Comparison of ENCODE assay signal across 18 cellular contexts in the genomic region with DNA sequence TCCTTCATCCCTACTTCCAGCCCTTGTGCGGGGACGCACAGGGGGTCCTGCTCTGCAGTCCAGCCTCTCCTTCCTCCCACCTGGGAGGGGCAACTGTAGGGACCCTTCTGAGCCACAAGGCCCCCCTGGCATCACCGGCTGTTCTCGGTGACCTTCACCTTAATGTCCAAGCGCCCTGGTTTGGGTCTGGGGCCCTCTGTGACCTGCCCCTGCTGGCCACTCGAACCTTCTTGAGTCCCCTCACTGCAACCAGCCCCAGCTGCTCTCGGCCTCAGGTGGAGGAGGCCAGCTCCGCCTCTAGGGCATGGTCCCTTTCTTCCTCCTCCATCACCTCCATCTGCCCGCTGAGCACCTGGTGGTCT. TPM values are rescaled to one million over a fixed set of nuclear protein-coding genes. Genes with fewer than 3 reads are reported as not detected.
DNase-seq lines count a peak whose midpoint lies in the region; ATAC-seq and TF ChIP-seq lines count a peak whose summit lies in the region.
"Had no signal": no experiment of that assay in that cellular context is flagged by ENCODE, and none has a peak within 500 bp of the region (broad histone marks: within the 10 kb centered on the region; RNA-seq: fewer than 3 reads in every experiment).

No MANE protein-coding gene starts in this region.

- no peak overlapping the region for H2BK120ac ChIP-seq in mesenchymal stem cell (ENCODE audit: low read depth, low read length)

- no peaks in the 10 kb centered on the region for H3K27me3 ChIP-seq in breast epithelium
- no peaks in the 10 kb centered on the region for H3K27me3 ChIP-seq in mesenchymal stem cell (ENCODE audit: control insufficient read depth in 1 of 2, insufficient read depth in 1 of 2, low read length in 2 of 2)
- H3K27me3 ChIP-seq in tibial artery: no peaks in the 10 kb centered on the region
- H3K27me3 ChIP-seq: brain microvascular endothelial cell, upper lobe of left lung had no signal

- H3K9me3 Mint-ChIP-seq in MCF 10A (ENCODE audit: unreplicated experiment): no peaks in the 10 kb centered on the region
- H3K9me3 Mint-ChIP-seq in mesothelial cell of epicardium: no peaks in the 10 kb centered on the region
- H3K9me3 Mint-ChIP-seq: activated naive CD8-positive, alpha-beta T cell treated with anti-CD3 and anti-CD28 coated beads, Interleukin-2, amount 50 U/mL, for 24 hours; HFFc6; naive thymus-derived CD4-positive, alpha-beta T cell had no signal

- no peak overlapping the region for H2BK15ac ChIP-seq in mesenchymal stem cell (ENCODE audit: low read depth, poor library complexity, severe bottlenecking)

- no peak overlapping the region for H3K14ac ChIP-seq in mesenchymal stem cell (ENCODE audit: low read length in 2 of 2)

- H3K4me1 ChIP-seq in breast epithelium (peaks cover 8 to 10% of the 10 kb centered on the region in 2 donors), mesenchymal stem cell (ENCODE audit: control insufficient read depth, insufficient read depth, low read depth, low read length) (peaks cover 24% of the 10 kb centered on the region), tibial artery (peaks cover 5 to 48% (median 45%) of the 10 kb centered on the region in 4 donors)

- no peak overlapping the region for H3K4me3 Mint-ChIP-seq in MCF 10A (ENCODE audit: unreplicated experiment)
- H3K4me3 Mint-ChIP-seq in mesothelial cell of epicardium: no peak overlapping the region
- H3K4me3 Mint-ChIP-seq: activated CD4-positive, alpha-beta T cell treated with anti-CD3 and anti-CD28 coated beads for 36 hours; activated naive CD8-positive, alpha-beta T cell treated with anti-CD3 and anti-CD28 coated beads, Interleukin-2, amount 50 U/mL, for 24 hours; HFFc6 had no signal

- DNase-seq in breast epithelium (ENCODE audit: low spot score in 2 of 2): peak; percentile 17 to 49
- no peak for DNase-seq in MCF 10A (ENCODE audit: unreplicated experiment)
- no peak for DNase-seq in mesenchymal stem cell
- peak; percentile 21 to 69 for DNase-seq in tibial artery
- DNase-seq in activated CD4-positive, alpha-beta T cell treated with anti-CD3 and anti-CD28 coated beads for 48 hours: no peak
- DNase-seq in mesothelial cell of epicardium (ENCODE audit: low spot score in 2 of 2, unreplicated experiment in 2 of 2): no peak
- DNase-seq: NCI-H1105 had no signal

- H4K91ac ChIP-seq in mesenchymal stem cell (ENCODE audit: low read length): no peak overlapping the region

- H3K9me3 ChIP-seq in breast epithelium: no peaks in the 10 kb centered on the region
- H3K9me3 ChIP-seq in mesenchymal stem cell (ENCODE audit: control insufficient read depth, low read length): no peaks in the 10 kb centered on the region
- no peaks in the 10 kb centered on the region for H3K9me3 ChIP-seq in tibial artery
- H3K9me3 ChIP-seq: upper lobe of left lung had no signal

- POLR2A ChIA-PET in MCF 10A (lab: Yijun Ruan, JAX): interaction anchor here (0.6 kb wide), 1 partner anchor 1086 kb away, joined by 3 read pairs; no protein-coding TSS in a partner anchor

- peaks cover 37% of the 10 kb centered on the region for H3K4me1 Mint-ChIP-seq in MCF 10A (ENCODE audit: insufficient read depth, unreplicated experiment)
- H3K4me1 Mint-ChIP-seq in mesothelial cell of epicardium: peaks cover 10% of the 10 kb centered on the region

- peak overlapping the region; percentile 69 for H3K9ac ChIP-seq in mesenchymal stem cell (ENCODE audit: low read length)
- H3K9ac ChIP-seq: parathyroid adenoma had no signal

- ATAC-seq in GM19452 (IDR thresholded peaks at IDR 0.05; ENCODE audit: unreplicated experiment): no peak

- 70% methylated on average over 9 of the region's 9 CpGs for WGBS in mesenchymal stem cell

- H2BK12ac ChIP-seq in mesenchymal stem cell (ENCODE audit: low read length in 2 of 2): no peak overlapping the region

- no peak overlapping the region for H2AK5ac ChIP-seq in mesenchymal stem cell (ENCODE audit: low read length, severe bottlenecking)

- H3K79me1 ChIP-seq in mesenchymal stem cell (replicated peaks; ENCODE audit: low read length, poor library complexity, severe bottlenecking): peaks cover 9% of the 10 kb centered on the region

- H3K27ac ChIP-seq in breast epithelium: peak overlapping the region in 1 of 2 donors; percentile 97
- H3K27ac ChIP-seq in VCaP: peak overlapping the region; percentile 56; the same call in 1 of the 2 replicates
- no peak overlapping the region for H3K27ac ChIP-seq in mesenchymal stem cell (ENCODE audit: low read length, poor library complexity, severe bottlenecking)
- H3K27ac ChIP-seq in tibial artery: peak overlapping the region; percentile 88 to 93
- H3K27ac ChIP-seq: brain microvascular endothelial cell, parathyroid adenoma had no signal

- CTCF ChIA-PET in MCF 10A (lab: Yijun Ruan, JAX): interaction anchor here (0.5 to 9.8 kb wide), 14 partner anchors 10 to 1096 kb away, joined by 3 to 117 read pairs (median 6); partner anchors contain the start of gene RGMA

- H3K4ac ChIP-seq in mesenchymal stem cell (ENCODE audit: low read depth in 1 of 2, low read length in 2 of 2): no peak overlapping the region

- intact Hi-C loops in breast epithelium (cut with DNase I; ENCODE audit: low total_unique reads) (loop anchor here (10.0 kb wide), 1 partner anchor 1094 kb away; no protein-coding TSS in a partner anchor), MCF 10A (cut with micrococcal nuclease) (loop anchor here (2.0 kb wide), 2 partner anchors 58 to 944 kb away; partner anchors contain the start of gene RGMA), tibial artery (cut with DNase I; ENCODE audit: low total_unique reads) (loop anchor here (5.0 to 10.0 kb wide), 2 partner anchors 1091 to 1294 kb away; no protein-coding TSS in a partner anchor)

- H3K36me3 Mint-ChIP-seq in MCF 10A (ENCODE audit: insufficient read depth, unreplicated experiment): peaks cover 52% of the 10 kb centered on the region
- no peaks in the 10 kb centered on the region for H3K36me3 Mint-ChIP-seq in mesothelial cell of epicardium

- no peak overlapping the region for H2BK5ac ChIP-seq in mesenchymal stem cell (ENCODE audit: low read depth, low read length, poor library complexity, severe bottlenecking)

- H3K27me3 Mint-ChIP-seq in MCF 10A (ENCODE audit: insufficient read depth, unreplicated experiment) (no peaks in the 10 kb centered on the region), mesothelial cell of epicardium (ENCODE audit: low read depth) (no peaks in the 10 kb centered on the region)

- H2AFZ ChIP-seq in mesenchymal stem cell (ENCODE audit: low read depth, low read length): no peak overlapping the region
- H2AFZ ChIP-seq: parathyroid adenoma had no signal

- no peak overlapping the region for H3K4me2 ChIP-seq in mesenchymal stem cell (ENCODE audit: low read length, poor library complexity, severe bottlenecking)

- no TSS peak for BruUV-seq in MCF 10A (replicated peaks; lab: Mats Ljungman, UMichigan)

- H3K4me3 ChIP-seq in breast epithelium: peak overlapping the region in 1 of 3 donors; percentile 30
- H3K4me3 ChIP-seq in mesenchymal stem cell (ENCODE audit: insufficient read depth in 1 of 2, low read depth in 1 of 2, low read length in 2 of 2): no peak overlapping the region
- no peak overlapping the region for H3K4me3 ChIP-seq in tibial artery
- H3K4me3 ChIP-seq: coronary artery, upper lobe of left lung had no signal

- no peak overlapping the region for H3K23ac ChIP-seq in mesenchymal stem cell (ENCODE audit: low read length in 2 of 2)

- no peak overlapping the region for H3K18ac ChIP-seq in mesenchymal stem cell (ENCODE audit: low read depth in 1 of 2, low read length in 2 of 2)

- TF ChIP-seq CTCF in breast epithelium (IDR thresholded peaks at IDR 0.05) (no peak), MCF 10A (IDR thresholded peaks at IDR 0.05; ENCODE audit: unreplicated experiment) (no peak), VCaP (conservative IDR thresholded peaks at IDR 0.05) (no peak), tibial artery (IDR thresholded peaks at IDR 0.05) (no peak), mesothelial cell of epicardium (IDR thresholded peaks at IDR 0.05; ENCODE audit: unreplicated experiment) (no peak)

- TF ChIP-seq POLR2A in breast epithelium (IDR thresholded peaks at IDR 0.05): no peak

- H4K8ac ChIP-seq in mesenchymal stem cell (ENCODE audit: low read length): no peak overlapping the region

- H3K36me3 ChIP-seq in breast epithelium (no peaks in the 10 kb centered on the region), mesenchymal stem cell (ENCODE audit: control insufficient read depth in 1 of 2, insufficient read depth in 2 of 2, low read depth in 1 of 2, low read length in 2 of 2) (peaks cover 22 to 31% of the 10 kb centered on the region in 2 experiments), tibial artery (peaks cover 4 to 6% (median 5%) of the 10 kb centered on the region in 3 donors)

- H3K27ac Mint-ChIP-seq in MCF 10A (ENCODE audit: low read depth, unreplicated experiment) (no peak overlapping the region), mesothelial cell of epicardium (no peak overlapping the region)
- H3K27ac Mint-ChIP-seq: activated naive CD8-positive, alpha-beta T cell treated with anti-CD3 and anti-CD28 coated beads, Interleukin-2, amount 50 U/mL, for 24 hours had no signal

RNA-seq across cellular contexts. Expression of gene RGMA, which starts 57.9 kb away (rescaled TPM):
- total RNA-seq in breast epithelium: 10 to 100 TPM in 2 of 3 donors, 1 to 10 TPM in 1; 9.7 to 17.7 (median 14.4) TPM
- 0.37 and 0.51 TPM in 2 replicates for total RNA-seq in MCF 10A (2022)
- polyA plus RNA-seq in mesenchymal stem cell (2013, experiment 1 of 2): 0.08 TPM
- polyA plus RNA-seq in mesenchymal stem cell (2013, experiment 2 of 2): 0.07 TPM
- total RNA-seq in mesothelial cell of epicardium: 23.6 to 26.1 TPM (median 24.3 TPM) in 3 replicates
- total RNA-seq: LHCN-M2 had no signal
- polyA plus RNA-seq: naive thymus-derived CD4-positive, alpha-beta T cell had no signal

Comparison
In these comparisons a context has a peak if more than half of its experiments do, and no peak if none do; other contexts are left out.
1. DNase-seq: peak in breast epithelium (2 of 2) and tibial artery (2 of 2); none in MCF 10A (single experiment), mesenchymal stem cell (single experiment), activated CD4-positive, alpha-beta T cell treated with anti-CD3 and anti-CD28 coated beads for 48 hours (single experiment) and mesothelial cell of epicardium (0 of 2).